ENCODE assay signal across 37 cellular contexts in the genomic region with DNA sequence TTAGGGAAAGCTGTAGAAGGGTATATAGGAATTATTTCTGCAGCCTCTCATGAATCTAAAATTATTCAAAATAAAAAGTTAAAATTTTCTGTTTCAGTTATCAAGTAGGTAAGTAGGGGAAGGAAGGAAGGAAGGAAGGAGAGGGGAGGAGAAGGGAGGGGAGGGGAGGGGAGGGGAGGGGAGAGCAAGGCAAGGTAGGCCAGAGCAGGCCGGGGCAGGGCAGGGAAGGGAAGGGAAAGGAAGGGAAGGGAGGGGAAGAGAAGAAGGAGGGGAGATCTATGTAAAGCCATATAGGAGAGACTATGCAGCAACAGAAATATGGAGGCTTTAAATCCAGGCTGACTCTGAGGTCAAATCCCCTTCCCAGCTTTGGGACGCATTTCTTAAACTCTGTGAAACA. TPM values are rescaled to one million over a fixed set of nuclear protein-coding genes. Genes with fewer than 3 reads are reported as not detected.
"Had no signal": no experiment of that assay in that cellular context is flagged by ENCODE, and none has a peak within 500 bp of the region (broad histone marks: within the 10 kb centered on the region; RNA-seq: fewer than 3 reads in every experiment).

No MANE protein-coding gene starts in this region.

- H3K36me3 ChIP-seq: MG63 had no signal

- H3K4me3 ChIP-seq: MG63 had no signal

- DNase-seq: Karpas-422, Kasumi-1, MG63, MM.1S, MV-4-11, NCI-H1048, NCI-H1092, NCI-H1092 treated with DMSO at 0.1 percent for 48 hours, NCI-H1105, NCI-H1105 treated with DMSO at 0.1 percent for 48 hours, NCI-H1417, NCI-H1417 treated with DMSO at 0.1 percent for 48 hours, NCI-H1436, NCI-H1436 treated with DMSO at 0.1 percent for 48 hours, NCI-H146, NCI-H1694, NCI-H1694 treated with DMSO at 0.1 percent for 48 hours, NCI-H187, NCI-H187 treated with DMSO at 0.1 percent for 48 hours, NCI-H1930, NCI-H2029, NCI-H2029 treated with DMSO at 0.1 percent for 48 hours, NCI-H2081, NCI-H2081 treated with DMSO at 0.1 percent for 48 hours, NCI-H2107, NCI-H2171, NCI-H2171 treated with DMSO at 0.1 percent for 48 hours, NCI-H2227 treated with DMSO at 0.1 percent for 48 hours, NCI-H226, NCI-H345, NCI-H446, NCI-H446 treated with DMSO at 0.1 percent for 48 hours, NCI-H510A, NCI-H510A treated with DMSO at 0.1 percent for 48 hours, NCI-H524, NCI-H524 treated with DMSO at 0.1 percent for 48 hours had no signal

- H3K27me3 ChIP-seq: MG63 had no signal

RNA-seq across cellular contexts. Expression of gene BOC, which starts 38.3 kb away (rescaled TPM):
- total RNA-seq: NCI-H460 had no signal
